ENCODE assay signal across 1 cellular context in genomic region chr2:68768951-68769350, GRCh38.
TF ChIP-seq lines count a peak whose summit lies in the region.

No MANE protein-coding gene starts in this region.

TF ChIP-seq in GM23338, 12 proteins besides CTCF, POLR2A, EP300 and RAD21:
- no peak for TF ChIP-seq STAT1 (IDR thresholded peaks at IDR 0.05; ENCODE audit: unreplicated experiment)
- TF ChIP-seq ETS1 (IDR thresholded peaks at IDR 0.05) = no peak
- no peak for TF ChIP-seq POLR2AphosphoS5 (IDR thresholded peaks at IDR 0.05; ENCODE audit: low read depth)
- no peak for TF ChIP-seq ZNF331 (CRISPR knock-in tag; IDR thresholded peaks at IDR 0.05; ENCODE audit: low read depth)
- TF ChIP-seq CREB1 (CRISPR knock-in tag; IDR thresholded peaks at IDR 0.05; ENCODE audit: low read depth) = no peak
- no peak for TF ChIP-seq NANOG (IDR thresholded peaks at IDR 0.05; ENCODE audit: borderline replicate concordance)
- TF ChIP-seq ZNF114 (CRISPR knock-in tag; IDR thresholded peaks at IDR 0.05) = no peak
- no peak for TF ChIP-seq REST (IDR thresholded peaks at IDR 0.05; ENCODE audit: unreplicated experiment)
